Comparison of ENCODE assay signal across 31 cellular contexts in genomic region chr7:48132792-48133191, GRCh38. TPM values are rescaled to one million over a fixed set of nuclear protein-coding genes. Genes with fewer than 3 reads are reported as not detected.
"Had no signal": no experiment of that assay in that cellular context is flagged by ENCODE, and none has a peak within 500 bp of the region (broad histone marks: within the 10 kb centered on the region; RNA-seq: fewer than 3 reads in every experiment).

No MANE protein-coding gene starts in this region.

- H3K9me3 ChIP-seq: ascending aorta, breast epithelium, Peyer's patch, SJSA1, SK-N-SH had no signal

- H3K4me2 ChIP-seq: SK-N-SH had no signal

- H3K36me3 ChIP-seq: ascending aorta, breast epithelium, Peyer's patch, SJSA1 had no signal

- H3K9ac ChIP-seq: SK-N-SH had no signal

- H3K4me1 ChIP-seq: ascending aorta, breast epithelium, Peyer's patch had no signal

- DNase-seq: activated CD4-positive, alpha-beta T cell treated with anti-CD3 and anti-CD28 coated beads for 48 hours; activated CD4-positive, alpha-beta T cell treated with anti-CD3 and anti-CD28 coated beads, Interleukin-2, amount 50 U/mL, for 4 hours; activated CD8-positive, alpha-beta T cell treated with anti-CD3 and anti-CD28 coated beads for 36 hours; activated gamma-delta T cell; activated naive CD4-positive, alpha-beta T cell treated with Interleukin-2 at 50 U/mL for 16 hours; activated naive CD8-positive, alpha-beta T cell treated with anti-CD3 and anti-CD28 coated beads, Interleukin-2, amount 10 ng/mL, durations not matched to agents 7 days and 5 days; activated T-cell treated with anti-CD3 and anti-CD28 coated beads, Interleukin-2, amount 50 U/mL, for 1 hour; activated T-cell treated with anti-CD3 and anti-CD28 coated beads, Interleukin-2, amount 50 U/mL, for 72 hours; amygdala; NCI-H1092 treated with DMSO at 0.1 percent for 48 hours; NCI-H1417; NCI-H146; NCI-H187; NCI-H2029 treated with DMSO at 0.1 percent for 48 hours; NCI-H2107; NCI-H2171 treated with DMSO at 0.1 percent for 48 hours; NCI-H2227 treated with DMSO at 0.1 percent for 48 hours; NCI-H446; NCI-H510A treated with DMSO at 0.1 percent for 48 hours; NCI-H526 treated with DMSO at 0.1 percent for 48 hours; NCI-H82; Peyer's patch; RPMI8226; SHP77 treated with DMSO at 0.1 percent for 48 hours; SK-N-SH had no signal

- H3K4me3 ChIP-seq: ascending aorta, breast epithelium, Peyer's patch, SJSA1 had no signal

- H3K27me3 ChIP-seq: ascending aorta, breast epithelium, Peyer's patch, SJSA1 had no signal

- ATAC-seq: activated CD4-positive, CD25-positive, alpha-beta regulatory T cell treated with anti-CD3 and anti-CD28 coated beads, Interleukin-2, amount 50 U/mL, for 24 hours; activated CD8-positive, alpha-beta T cell treated with anti-CD3 and anti-CD28 coated beads for 36 hours; activated T-cell treated with anti-CD3 and anti-CD28 coated beads, Interleukin-2, amount 50 U/mL, for 72 hours had no signal

- FAIRE-seq: TTC549 had no signal

- H3K27ac ChIP-seq: ascending aorta, breast epithelium, Peyer's patch, SJSA1 had no signal

RNA-seq across cellular contexts. Expression of gene ABCA13, which starts 38.5 kb away (rescaled TPM):
- total RNA-seq: activated CD8-positive, alpha-beta memory T cell treated with anti-CD3 and anti-CD28 coated beads for 36 hours; activated CD8-positive, alpha-beta T cell treated with anti-CD3 and anti-CD28 coated beads for 36 hours; activated T-cell treated with anti-CD3 and anti-CD28 coated beads, Interleukin-2, amount 50 U/mL, for 72 hours; ascending aorta had no signal
- polyA plus RNA-seq: SK-N-SH had no signal
